Comparison of ENCODE assay signal across 8 cellular contexts in genomic region chr6:143060354-143060805, GRCh38. TPM values are rescaled to one million over a fixed set of nuclear protein-coding genes. Genes with fewer than 3 reads are reported as not detected.
DNase-seq lines count a peak whose midpoint lies in the region; ATAC-seq lines count a peak whose summit lies in the region.

No MANE protein-coding gene starts in this region.

- peak; percentile 61 for ATAC-seq in GM18517 (IDR thresholded peaks at IDR 0.05; ENCODE audit: unreplicated experiment)
- ATAC-seq in HG03060 (IDR thresholded peaks at IDR 0.05; ENCODE audit: low read depth, unreplicated experiment), result peak; percentile 40
- peak; percentile 82 for ATAC-seq in activated CD8-positive, alpha-beta T cell treated with anti-CD3 and anti-CD28 coated beads, Interleukin-2, amount 10 ng/mL, durations not matched to agents 7 days and 5 days

- H3K4me1 Mint-ChIP-seq in activated CD8-positive, alpha-beta T cell treated with anti-CD3 and anti-CD28 coated beads, Interleukin-2, amount 10 ng/mL, durations not matched to agents 7 days and 5 days (ENCODE audit: low read depth), result peaks cover 25% of the 10 kb centered on the region

- DNase-seq in AG08395 (ENCODE audit: low spot score) (peak; percentile 86), NCI-H446 treated with DMSO at 0.1 percent for 48 hours (lab: John Stamatoyannopoulos, UW) (peak; percentile 17), medulla oblongata (ENCODE audit: extremely low spot score) (peak; percentile 85)
- peak; percentile 84 for DNase-seq in activated CD8-positive, alpha-beta T cell treated with anti-CD3 and anti-CD28 coated beads, Interleukin-2, amount 10 ng/mL, durations not matched to agents 7 days and 5 days
- peak; percentile 67 for DNase-seq in effector CD4-positive, alpha-beta T cell
- peak; percentile 30 to 65 (median 56) for DNase-seq in stimulated activated CD4-positive, alpha-beta T cell treated with anti-CD3 and anti-CD28 coated beads, TNF-alpha, amount 100 ng/mL, for 48 hours (ENCODE audit: low read depth in 3 of 3)

- peak overlapping the region; percentile 93 for H3K27ac Mint-ChIP-seq in activated CD8-positive, alpha-beta T cell treated with anti-CD3 and anti-CD28 coated beads, Interleukin-2, amount 10 ng/mL, durations not matched to agents 7 days and 5 days

- no peaks in the 10 kb centered on the region for H3K9me3 Mint-ChIP-seq in activated CD8-positive, alpha-beta T cell treated with anti-CD3 and anti-CD28 coated beads, Interleukin-2, amount 10 ng/mL, durations not matched to agents 7 days and 5 days (ENCODE audit: insufficient read depth)

- H3K36me3 Mint-ChIP-seq in activated CD8-positive, alpha-beta T cell treated with anti-CD3 and anti-CD28 coated beads, Interleukin-2, amount 10 ng/mL, durations not matched to agents 7 days and 5 days (ENCODE audit: low read depth), result no peaks in the 10 kb centered on the region

- H3K4me3 Mint-ChIP-seq in activated CD8-positive, alpha-beta T cell treated with anti-CD3 and anti-CD28 coated beads, Interleukin-2, amount 10 ng/mL, durations not matched to agents 7 days and 5 days, result peak overlapping the region; percentile 90

- CTCF ChIA-PET in activated CD8-positive, alpha-beta T cell treated with anti-CD3 and anti-CD28 coated beads, Interleukin-2, amount 10 ng/mL, durations not matched to agents 7 days and 5 days (lab: Charles Lee), result interaction anchor here (0.8 to 1.8 kb wide), 4 partner anchors 368 to 585 kb away, joined by 3 to 6 read pairs (median 5); no protein-coding TSS in a partner anchor

- no peaks in the 10 kb centered on the region for H3K27me3 Mint-ChIP-seq in activated CD8-positive, alpha-beta T cell treated with anti-CD3 and anti-CD28 coated beads, Interleukin-2, amount 10 ng/mL, durations not matched to agents 7 days and 5 days (ENCODE audit: low read depth)

- POLR2A ChIA-PET in activated CD8-positive, alpha-beta T cell treated with anti-CD3 and anti-CD28 coated beads, Interleukin-2, amount 10 ng/mL, durations not matched to agents 7 days and 5 days (lab: Charles Lee), result interaction anchor here (0.6 to 0.9 kb wide), 4 partner anchors 32 to 240 kb away, joined by 3 to 4 read pairs (median 4); no protein-coding TSS in a partner anchor

RNA-seq across cellular contexts. Expression of gene AIG1, which starts 0.3 kb away (rescaled TPM):
- 10 to 100 TPM; 13.0 to 14.2 TPM for total RNA-seq in activated CD8-positive, alpha-beta T cell treated with anti-CD3 and anti-CD28 coated beads, Interleukin-2, amount 10 ng/mL, durations not matched to agents 7 days and 5 days

Comparison
In these comparisons a context has a peak if more than half of its experiments do, and no peak if none do; other contexts are left out.
1. Peak in every context shown above with its lines: DNase-seq and ATAC-seq.
2. DNase-seq: peak in every context shown above with its lines; median percentile 86 in AG08395; 85 in medulla oblongata; 84 in activated CD8-positive, alpha-beta T cell treated with anti-CD3 and anti-CD28 coated beads, Interleukin-2, amount 10 ng/mL, durations not matched to agents 7 days and 5 days; 67 in effector CD4-positive, alpha-beta T cell; 56 in stimulated activated CD4-positive, alpha-beta T cell treated with anti-CD3 and anti-CD28 coated beads, TNF-alpha, amount 100 ng/mL, for 48 hours; 17 in NCI-H446 treated with DMSO at 0.1 percent for 48 hours.